Comparison of ENCODE assay signal across 7 cellular contexts in genomic region chr1:235011599-235012435, GRCh38.
DNase-seq lines count a peak whose midpoint lies in the region; ATAC-seq and TF ChIP-seq lines count a peak whose summit lies in the region.

No MANE protein-coding gene starts in this region.

- no peak for TF ChIP-seq CTCF in retinal pigment epithelial cell (conservative IDR thresholded peaks at IDR 0.05; ENCODE audit: low read depth, low read length)

- peak; percentile 82 for ATAC-seq in HG02970 (IDR thresholded peaks at IDR 0.05; ENCODE audit: low FRiP score, unreplicated experiment)

- peak; percentile 60 for TF ChIP-seq POLR2A in GM18526 (IDR thresholded peaks at IDR 0.05; ENCODE audit: extremely low read depth, insufficient read length)

- peak overlapping the region; percentile 3 for H3K4me3 ChIP-seq in retinal pigment epithelial cell (ENCODE audit: low read length)

- peak; percentile 92 to 94 for DNase-seq in activated T-cell treated with anti-CD3 and anti-CD28 coated beads, Interleukin-2, amount 50 U/mL, for 48 hours
- DNase-seq in fibroblast of peridontal ligament (ENCODE audit: extremely low read depth) (peak; percentile 89), retinal pigment epithelial cell (ENCODE audit: low read depth) (peak; percentile 96), cortex of kidney (lab: John Stamatoyannopoulos, UW) (no peak)

TF ChIP-seq in PFSK-1, 5 proteins besides CTCF, POLR2A, EP300 and RAD21:
- TF ChIP-seq FOXP2 (optimal IDR thresholded peaks at IDR 0.05; ENCODE audit: borderline replicate concordance, extremely low read depth, extremely low read length, insufficient read depth), result peak; percentile 98
- TF ChIP-seq REST (IDR thresholded peaks at IDR 0.05; ENCODE audit: insufficient read depth in 1 of 2, low read depth in 2 of 2, low read length in 2 of 2), result no peak
- TF ChIP-seq SIN3A (IDR thresholded peaks at IDR 0.05; ENCODE audit: borderline replicate concordance, insufficient read depth, low read length), result no peak; the same call in 1 of the 2 replicates
